Comparison of ENCODE assay signal across 1 cellular context in the genomic region with DNA sequence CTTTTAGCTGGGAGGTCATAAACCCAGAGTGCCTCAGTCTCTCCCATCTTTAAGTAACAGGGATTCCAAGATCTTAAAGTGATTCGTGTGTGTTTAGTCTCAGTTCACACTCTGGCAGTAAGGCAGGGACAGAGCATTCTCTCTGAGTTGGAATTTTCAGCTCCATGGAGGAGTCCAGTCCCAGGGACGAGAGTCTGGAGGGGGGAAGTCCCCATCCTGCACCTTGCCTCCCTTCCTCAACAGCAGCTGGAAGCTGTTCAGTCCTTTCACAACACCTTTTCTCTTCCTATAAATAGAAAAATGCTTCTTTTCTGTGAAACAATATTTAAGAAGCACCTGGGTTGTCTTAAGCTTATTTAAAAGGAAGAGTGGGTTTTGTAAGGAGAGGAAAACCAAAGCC.
TF ChIP-seq lines count a peak whose summit lies in the region.

No MANE protein-coding gene starts in this region.

TF ChIP-seq in A549, 52 proteins besides CTCF, POLR2A, EP300 and RAD21 (continued from another document):
- TF ChIP-seq MAFK (IDR thresholded peaks at IDR 0.05; ENCODE audit: partially characterized antibody) (no peak), SMC3 (IDR thresholded peaks at IDR 0.05) (no peak), EHF (CRISPR knock-in tag; IDR thresholded peaks at IDR 0.05) (no peak), ELK1 (IDR thresholded peaks at IDR 0.05; ENCODE audit: low read depth, low read length) (no peak), HEYL (CRISPR knock-in tag; IDR thresholded peaks at IDR 0.05) (no peak), POLR2AphosphoS2 (conservative IDR thresholded peaks at IDR 0.05; ENCODE audit: low read length) (no peak), JUN (IDR thresholded peaks at IDR 0.05) (no peak)
- TF ChIP-seq, protein P1, sequence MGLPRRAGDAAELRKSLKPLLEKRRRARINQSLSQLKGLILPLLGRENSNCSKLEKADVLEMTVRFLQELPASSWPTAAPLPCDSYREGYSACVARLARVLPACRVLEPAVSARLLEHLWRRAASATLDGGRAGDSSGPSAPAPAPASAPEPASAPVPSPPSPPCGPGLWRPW (IDR thresholded peaks at IDR 0.05) = no peak
